ENCODE assay signal across 20 cellular contexts in the genomic region with DNA sequence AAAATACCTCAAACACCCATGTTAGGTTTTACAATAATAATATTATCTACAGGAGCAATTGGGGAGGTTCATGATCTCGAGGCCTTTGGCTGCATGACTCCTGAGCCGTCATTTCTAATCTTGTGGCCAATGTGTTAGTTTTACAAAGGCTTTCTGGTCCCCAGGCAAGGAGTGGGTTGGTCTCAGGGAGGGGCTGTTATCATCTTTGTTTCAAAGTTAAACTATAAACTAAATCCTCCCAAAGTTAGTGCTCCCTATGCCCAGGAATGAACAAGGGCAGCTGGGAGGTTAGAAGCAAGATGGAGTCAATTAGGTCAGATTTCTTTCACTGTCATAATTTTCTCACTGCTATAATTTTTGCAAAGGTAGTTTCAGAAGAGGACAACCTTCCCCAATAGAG. TPM values are rescaled to one million over a fixed set of nuclear protein-coding genes. Genes with fewer than 3 reads are reported as not detected.
DNase-seq lines count a peak whose midpoint lies in the region; ATAC-seq and TF ChIP-seq lines count a peak whose summit lies in the region.
"Had no signal": no experiment of that assay in that cellular context is flagged by ENCODE, and none has a peak within 500 bp of the region (broad histone marks: within the 10 kb centered on the region; RNA-seq: fewer than 3 reads in every experiment).

No MANE protein-coding gene starts in this region.

- H3K4me3 Mint-ChIP-seq in activated CD8-positive, alpha-beta T cell treated with anti-CD3 and anti-CD28 coated beads, Interleukin-2, amount 10 ng/mL, durations not matched to agents 7 days and 5 days = peak overlapping the region; percentile 8
- peak overlapping the region; percentile 67 to 76 for H3K4me3 Mint-ChIP-seq in effector memory CD8-positive, alpha-beta T cell
- H3K4me3 Mint-ChIP-seq in osteocyte (ENCODE audit: unreplicated experiment) = no peak overlapping the region
- H3K4me3 Mint-ChIP-seq: activated naive CD4-positive, alpha-beta T cell treated with anti-CD3 and anti-CD28 coated beads, Interleukin-2, amount 50 U/mL, for 24 hours; endodermal cell; stimulated activated naive B cell treated with anti-CD40 and anti-IgM and Interleukin-4, amounts not matched to agents 10 μg/mL and 1 μg/mL and 100 μg/mL, for 72 hours had no signal

- peaks cover 17% of the 10 kb centered on the region for H3K36me3 Mint-ChIP-seq in activated CD8-positive, alpha-beta T cell treated with anti-CD3 and anti-CD28 coated beads, Interleukin-2, amount 10 ng/mL, durations not matched to agents 7 days and 5 days (ENCODE audit: low read depth)
- H3K36me3 Mint-ChIP-seq in effector memory CD8-positive, alpha-beta T cell (ENCODE audit: insufficient read depth) = peaks cover 32% of the 10 kb centered on the region
- H3K36me3 Mint-ChIP-seq in osteocyte (ENCODE audit: unreplicated experiment) = no peaks in the 10 kb centered on the region
- H3K36me3 Mint-ChIP-seq: activated naive CD4-positive, alpha-beta T cell treated with anti-CD3 and anti-CD28 coated beads, Interleukin-2, amount 50 U/mL, for 24 hours had no signal

- peak; percentile 19 for DNase-seq in stimulated activated CD4-positive, alpha-beta T cell treated with anti-CD3 and anti-CD28 coated beads, Interleukin-4, amount 100 ng/mL, for 24 hours
- DNase-seq in stimulated activated CD4-positive, alpha-beta T cell treated with anti-CD3 and anti-CD28 coated beads, Interleukin-4, amount 100 ng/mL, for 4 hours = no peak
- peak; percentile 54 for DNase-seq in activated CD8-positive, alpha-beta T cell treated with anti-CD3 and anti-CD28 coated beads, Interleukin-2, amount 10 ng/mL, durations not matched to agents 7 days and 5 days
- DNase-seq in effector memory CD8-positive, alpha-beta T cell = peak; percentile 46 to 60 (median 52)
- DNase-seq in caudate nucleus (lab: John Stamatoyannopoulos, UW) (no peak), sciatic nerve (ENCODE audit: low spot score) (no peak), osteocyte (ENCODE audit: extremely low spot score, unreplicated experiment) (no peak)
- DNase-seq: endodermal cell; H7; MG63; NCI-H1436; Right ventricle myocardium superior; stimulated activated naive B cell treated with anti-CD40 and anti-IgM and Interleukin-4, amounts not matched to agents 10 μg/mL and 1 μg/mL and 100 μg/mL, for 72 hours; transverse colon had no signal

- no peaks in the 10 kb centered on the region for H3K9me3 Mint-ChIP-seq in activated CD8-positive, alpha-beta T cell treated with anti-CD3 and anti-CD28 coated beads, Interleukin-2, amount 10 ng/mL, durations not matched to agents 7 days and 5 days (ENCODE audit: insufficient read depth)
- peaks cover 0 to 3% of the 10 kb centered on the region in 2 donors for H3K9me3 Mint-ChIP-seq in effector memory CD8-positive, alpha-beta T cell
- H3K9me3 Mint-ChIP-seq in osteocyte (ENCODE audit: unreplicated experiment) = no peaks in the 10 kb centered on the region
- H3K9me3 Mint-ChIP-seq: activated naive CD4-positive, alpha-beta T cell treated with anti-CD3 and anti-CD28 coated beads, Interleukin-2, amount 50 U/mL, for 24 hours; endodermal cell; stimulated activated naive B cell treated with anti-CD40 and anti-IgM and Interleukin-4, amounts not matched to agents 10 μg/mL and 1 μg/mL and 100 μg/mL, for 72 hours had no signal

- H3K27ac ChIP-seq in caudate nucleus (ENCODE audit: low read depth, low read length) = no peak overlapping the region
- H3K27ac ChIP-seq: parathyroid adenoma had no signal

- POLR2A ChIA-PET in activated CD8-positive, alpha-beta T cell treated with anti-CD3 and anti-CD28 coated beads, Interleukin-2, amount 10 ng/mL, durations not matched to agents 7 days and 5 days (lab: Charles Lee) = interaction anchor here (1.3 to 5.5 kb wide), 7 partner anchors 9 to 42 kb away, joined by 3 to 105 read pairs (median 5); a partner anchor contains a TSS

- ATAC-seq in activated CD8-positive, alpha-beta T cell treated with anti-CD3 and anti-CD28 coated beads, Interleukin-2, amount 10 ng/mL, durations not matched to agents 7 days and 5 days = peak; percentile 35
- ATAC-seq in effector memory CD8-positive, alpha-beta T cell (replicated peaks) = peak; percentile 62
- no peak for ATAC-seq in sciatic nerve
- ATAC-seq: body of pancreas; stimulated activated naive B cell treated with anti-CD40 and anti-IgM and Interleukin-4, amounts not matched to agents 10 μg/mL and 1 μg/mL and 100 μg/mL, for 72 hours had no signal

- H3K27me3 Mint-ChIP-seq in activated CD8-positive, alpha-beta T cell treated with anti-CD3 and anti-CD28 coated beads, Interleukin-2, amount 10 ng/mL, durations not matched to agents 7 days and 5 days (ENCODE audit: low read depth) = no peaks in the 10 kb centered on the region
- H3K27me3 Mint-ChIP-seq in effector memory CD8-positive, alpha-beta T cell = no peaks in the 10 kb centered on the region
- H3K27me3 Mint-ChIP-seq in osteocyte (ENCODE audit: unreplicated experiment) = no peaks in the 10 kb centered on the region
- H3K27me3 Mint-ChIP-seq: activated naive CD4-positive, alpha-beta T cell treated with anti-CD3 and anti-CD28 coated beads, Interleukin-2, amount 50 U/mL, for 24 hours; stimulated activated naive B cell treated with anti-CD40 and anti-IgM and Interleukin-4, amounts not matched to agents 10 μg/mL and 1 μg/mL and 100 μg/mL, for 72 hours had no signal

- no peak for TF ChIP-seq CTCF in osteocyte (IDR thresholded peaks at IDR 0.05)

- intact Hi-C loops in sciatic nerve (cut with DNase I) = no loop called here

- CTCF ChIA-PET in activated CD8-positive, alpha-beta T cell treated with anti-CD3 and anti-CD28 coated beads, Interleukin-2, amount 10 ng/mL, durations not matched to agents 7 days and 5 days (lab: Charles Lee) = interaction anchor here (0.9 to 3.8 kb wide), 9 partner anchors 10 to 82 kb away, joined by 3 to 25 read pairs (median 6); a partner anchor contains a TSS

- H3K27ac Mint-ChIP-seq in activated CD8-positive, alpha-beta T cell treated with anti-CD3 and anti-CD28 coated beads, Interleukin-2, amount 10 ng/mL, durations not matched to agents 7 days and 5 days = peak overlapping the region; percentile 76
- H3K27ac Mint-ChIP-seq in effector memory CD8-positive, alpha-beta T cell = peak overlapping the region; percentile 83 to 99
- no peak overlapping the region for H3K27ac Mint-ChIP-seq in osteocyte (ENCODE audit: unreplicated experiment)
- H3K27ac Mint-ChIP-seq: activated naive CD4-positive, alpha-beta T cell treated with anti-CD3 and anti-CD28 coated beads, Interleukin-2, amount 50 U/mL, for 24 hours; endodermal cell; stimulated activated naive B cell treated with anti-CD40 and anti-IgM and Interleukin-4, amounts not matched to agents 10 μg/mL and 1 μg/mL and 100 μg/mL, for 72 hours had no signal

- H3K4me1 Mint-ChIP-seq in activated CD8-positive, alpha-beta T cell treated with anti-CD3 and anti-CD28 coated beads, Interleukin-2, amount 10 ng/mL, durations not matched to agents 7 days and 5 days (ENCODE audit: low read depth) = peaks cover 73% of the 10 kb centered on the region
- peaks cover 58 to 67% of the 10 kb centered on the region in 2 donors for H3K4me1 Mint-ChIP-seq in effector memory CD8-positive, alpha-beta T cell (ENCODE audit: low read depth in 2 of 2)
- peaks cover 25% of the 10 kb centered on the region for H3K4me1 Mint-ChIP-seq in osteocyte (ENCODE audit: unreplicated experiment)

RNA-seq across cellular contexts. Expression of a gene that starts 9.1 kb away (rescaled TPM):
- total RNA-seq in activated CD8-positive, alpha-beta T cell treated with anti-CD3 and anti-CD28 coated beads, Interleukin-2, amount 10 ng/mL, durations not matched to agents 7 days and 5 days = 100 to 1,000 TPM; 275 to 301 TPM
- 5.3 TPM for total RNA-seq in sciatic nerve
- total RNA-seq in osteocyte = not detected in 2 replicates
- total RNA-seq: endodermal cell, H7 had no signal

RNA-seq across cellular contexts. Expression of a gene that starts 20.6 kb away (rescaled TPM):
- 1 to 10 TPM; 1.1 TPM for total RNA-seq in activated CD8-positive, alpha-beta T cell treated with anti-CD3 and anti-CD28 coated beads, Interleukin-2, amount 10 ng/mL, durations not matched to agents 7 days and 5 days
- total RNA-seq in sciatic nerve (0.27 TPM), osteocyte (not detected in 2 replicates)
- total RNA-seq: body of pancreas, endodermal cell, H7, OCI-LY7, right lobe of liver, Right ventricle myocardium superior, transverse colon had no signal

RNA-seq across cellular contexts. Expression of a gene that starts 41.3 kb away (rescaled TPM):
- 10 to 100 TPM; 13.9 to 14.4 TPM for total RNA-seq in activated CD8-positive, alpha-beta T cell treated with anti-CD3 and anti-CD28 coated beads, Interleukin-2, amount 10 ng/mL, durations not matched to agents 7 days and 5 days
- total RNA-seq in sciatic nerve = not detected
- total RNA-seq in osteocyte = 0.35 TPM in 1 of 2 replicates, not detected in the other
- total RNA-seq: body of pancreas, right lobe of liver, Right ventricle myocardium superior had no signal

RNA-seq across cellular contexts. Expression of a gene that starts 54.3 kb away (rescaled TPM):
- total RNA-seq in activated CD8-positive, alpha-beta T cell treated with anti-CD3 and anti-CD28 coated beads, Interleukin-2, amount 10 ng/mL, durations not matched to agents 7 days and 5 days = not detected
- total RNA-seq in sciatic nerve (not detected), osteocyte (not detected in 2 replicates)
- total RNA-seq: activated CD8-positive, alpha-beta memory T cell treated with anti-CD3 and anti-CD28 coated beads for 36 hours; body of pancreas; endodermal cell; H7; OCI-LY7; right lobe of liver; Right ventricle myocardium superior; transverse colon had no signal

Comparison
In these comparisons a context has a peak if more than half of its experiments do, and no peak if none do; other contexts are left out.
1. DNase-seq: peak in stimulated activated CD4-positive, alpha-beta T cell treated with anti-CD3 and anti-CD28 coated beads, Interleukin-4, amount 100 ng/mL, for 24 hours (single experiment), activated CD8-positive, alpha-beta T cell treated with anti-CD3 and anti-CD28 coated beads, Interleukin-2, amount 10 ng/mL, durations not matched to agents 7 days and 5 days (single experiment) and effector memory CD8-positive, alpha-beta T cell (3 of 3); none in stimulated activated CD4-positive, alpha-beta T cell treated with anti-CD3 and anti-CD28 coated beads, Interleukin-4, amount 100 ng/mL, for 4 hours (0 of 2), caudate nucleus (0 of 61), sciatic nerve (single experiment) and osteocyte (single experiment).
2. RNA of a gene that starts 9.1 kb away (total RNA-seq): 275 to 301 TPM in activated CD8-positive, alpha-beta T cell treated with anti-CD3 and anti-CD28 coated beads, Interleukin-2, amount 10 ng/mL, durations not matched to agents 7 days and 5 days; 5.3 TPM in sciatic nerve (single experiment) and not detected in osteocyte; every median in the first group is over 10 times any median in the second.
3. RNA of a gene that starts 41.3 kb away (total RNA-seq): 13.9 to 14.4 TPM in activated CD8-positive, alpha-beta T cell treated with anti-CD3 and anti-CD28 coated beads, Interleukin-2, amount 10 ng/mL, durations not matched to agents 7 days and 5 days; 0.35 TPM in osteocyte and not detected in sciatic nerve (single experiment); every median in the first group is over 10 times any median in the second.